In the genomic region with DNA sequence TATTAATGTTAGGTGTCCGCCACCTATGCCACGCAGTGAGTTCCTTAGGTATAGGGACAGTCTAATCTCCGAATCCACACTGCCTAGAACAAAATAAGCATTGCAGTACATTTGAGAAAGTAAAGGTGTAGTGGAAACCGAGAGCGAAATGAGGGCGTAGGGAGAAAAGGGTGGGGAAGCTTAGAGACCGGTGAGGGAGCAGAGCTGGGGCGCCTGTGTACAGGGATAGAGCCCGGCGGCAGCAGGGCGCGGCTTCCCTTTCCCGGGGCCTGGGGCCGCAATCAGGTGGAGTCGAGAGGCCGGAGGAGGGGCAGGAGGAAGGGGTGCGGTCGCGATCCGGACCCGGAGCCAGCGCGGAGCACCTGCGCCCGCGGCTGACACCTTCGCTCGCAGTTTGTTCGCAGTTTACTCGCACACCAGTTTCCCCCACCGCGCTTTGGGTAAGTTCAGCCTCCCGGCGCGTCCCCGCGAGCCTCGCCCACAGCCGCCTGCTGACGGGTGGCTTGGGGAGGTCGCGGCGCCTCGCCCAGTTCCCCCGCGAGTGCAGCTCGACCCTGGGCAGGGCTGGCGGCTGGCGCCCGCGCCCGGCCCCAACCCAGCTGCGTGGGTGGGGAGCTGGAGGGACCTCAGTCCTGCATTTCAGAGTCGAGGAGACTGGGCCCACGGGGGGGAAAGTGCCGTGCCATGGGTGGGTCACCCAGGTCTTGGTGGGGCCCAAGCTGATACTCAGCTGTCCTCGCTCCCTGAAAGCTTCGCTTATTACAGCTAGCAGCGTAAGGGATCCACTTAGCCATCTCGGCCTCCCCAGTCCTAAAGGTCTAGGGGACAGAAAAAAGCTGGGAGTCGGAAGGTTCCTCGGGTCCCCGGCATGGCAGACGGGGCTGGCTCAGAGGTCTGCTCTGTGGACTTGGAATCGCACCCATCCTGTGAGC, we compare ENCODE assay signal across 8 cellular contexts.
A peak's percentile ranks its signal among the peaks of the same experiment; 100 is the strongest.
DNase-seq lines count a peak whose midpoint lies in the region; ATAC-seq and TF ChIP-seq lines count a peak whose summit lies in the region.

A gene with protein sequence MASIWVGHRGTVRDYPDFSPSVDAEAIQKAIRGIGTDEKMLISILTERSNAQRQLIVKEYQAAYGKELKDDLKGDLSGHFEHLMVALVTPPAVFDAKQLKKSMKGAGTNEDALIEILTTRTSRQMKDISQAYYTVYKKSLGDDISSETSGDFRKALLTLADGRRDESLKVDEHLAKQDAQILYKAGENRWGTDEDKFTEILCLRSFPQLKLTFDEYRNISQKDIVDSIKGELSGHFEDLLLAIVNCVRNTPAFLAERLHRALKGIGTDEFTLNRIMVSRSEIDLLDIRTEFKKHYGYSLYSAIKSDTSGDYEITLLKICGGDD (plus strand): TSS at position 351 of the 932 bp plus-strand sequence. CDS start 2,704 bp downstream, outside the sequence.

- peak; percentile 28 for DNase-seq in NCI-H345 (lab: John Stamatoyannopoulos, UW)
- DNase-seq in NCI-H345 treated with DMSO at 0.1 percent for 48 hours (lab: John Stamatoyannopoulos, UW; ENCODE audit: unreplicated experiment): no peak
- DNase-seq in HPDE6-E6E7 (ENCODE audit: extremely low spot score): peak; percentile 60
- peak; percentile 58 for DNase-seq in activated CD8-positive, alpha-beta memory T cell treated with anti-CD3 and anti-CD28 coated beads, Interleukin-2, amount 50 U/mL, for 48 hours
- DNase-seq in glomerular visceral epithelial cell (ENCODE audit: extremely low spot score): peak; percentile 49
- DNase-seq in NCI-H2029 (lab: John Stamatoyannopoulos, UW): no peak

- no peaks in the 10 kb centered on the region for H3K27me3 ChIP-seq in neutrophil

- H3K27ac ChIP-seq in neutrophil: peak within 1 kb of the TSS; percentile 92

- no peak for ATAC-seq in HG03280 (IDR thresholded peaks at IDR 0.05; ENCODE audit: unreplicated experiment)

- no peaks in the 10 kb centered on the region for H3K9me3 ChIP-seq in neutrophil

- TF ChIP-seq CTCF in neutrophil (IDR thresholded peaks at IDR 0.05): no peak

- peaks cover 39 to 61% of the 10 kb centered on the region in 2 experiments for H3K4me1 ChIP-seq in neutrophil (ENCODE audit: control insufficient read depth in 1 of 2, insufficient read depth in 1 of 2, low read depth in 1 of 2, low read length in 1 of 2)

- H3K36me3 ChIP-seq in neutrophil: peaks cover 12% of the 10 kb centered on the region

- peak within 1 kb of the TSS; percentile 86 to 89 for H3K4me3 ChIP-seq in neutrophil (ENCODE audit: low read depth in 1 of 2, low read length in 1 of 2)

Comparison
In these comparisons a context has a peak if more than half of its experiments do, and no peak if none do; other contexts are left out.
1. DNase-seq: peak in NCI-H345 (single experiment), HPDE6-E6E7 (single experiment), activated CD8-positive, alpha-beta memory T cell treated with anti-CD3 and anti-CD28 coated beads, Interleukin-2, amount 50 U/mL, for 48 hours (single experiment) and glomerular visceral epithelial cell (single experiment); none in NCI-H345 treated with DMSO at 0.1 percent for 48 hours (single experiment) and NCI-H2029 (single experiment).